ENCODE assay signal across 1 cellular context in the genomic region with DNA sequence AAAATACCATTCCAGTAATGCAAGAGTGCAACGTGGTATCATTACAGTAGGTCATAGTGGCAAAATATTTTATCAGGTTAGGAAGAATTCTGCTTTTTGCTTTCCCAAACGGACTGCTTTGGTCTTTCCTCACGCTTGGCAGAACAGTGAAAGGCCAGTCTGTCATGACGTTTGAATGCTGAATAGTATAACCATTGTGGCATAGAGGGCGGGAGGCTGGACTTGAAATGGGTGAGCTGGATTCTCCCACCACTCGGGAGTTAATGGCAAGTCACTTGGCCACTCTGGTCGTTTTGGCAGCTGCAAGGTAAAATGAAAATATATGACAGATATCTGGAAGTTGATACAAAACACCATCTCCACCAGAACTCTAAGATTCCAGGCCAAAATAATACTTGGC.
TF ChIP-seq lines count a peak whose summit lies in the region.

No MANE protein-coding gene starts in this region.

TF ChIP-seq in H1, 55 proteins besides CTCF, POLR2A, EP300 and RAD21 (continued from another document):
- no peak for TF ChIP-seq EGR1 (IDR thresholded peaks at IDR 0.05; ENCODE audit: borderline replicate concordance, low read depth, low read length)
- TF ChIP-seq TAF1 (IDR thresholded peaks at IDR 0.05; ENCODE audit: low read depth, low read length), result no peak
